In genomic region chr14:24198845-24199524, GRCh38 we compare ENCODE assay signal across 1 cellular context.
TF ChIP-seq lines count a peak whose summit lies in the region.

No MANE protein-coding gene starts in this region.

TF ChIP-seq in HEK293, 187 proteins besides CTCF, POLR2A, EP300 and RAD21 (continued from another document):
- peak; percentile 46; the same call in 1 of the 2 replicates for TF ChIP-seq ZNF18 (tag by site-specific recombination; IDR thresholded peaks at IDR 0.05)
- no peak for TF ChIP-seq ZBTB21 (tag by site-specific recombination; IDR thresholded peaks at IDR 0.05)
- TF ChIP-seq ZNF645 (tag by site-specific recombination; IDR thresholded peaks at IDR 0.05), result no peak
- TF ChIP-seq ZNF473 (tag by site-specific recombination; IDR thresholded peaks at IDR 0.05), result no peak
- no peak for TF ChIP-seq ZNF146 (tag by site-specific recombination; IDR thresholded peaks at IDR 0.05)
- TF ChIP-seq ZNF274 (IDR thresholded peaks at IDR 0.05; ENCODE audit: low read length), result no peak
- TF ChIP-seq ZNF274 (tag by site-specific recombination; IDR thresholded peaks at IDR 0.05; ENCODE audit: borderline replicate concordance), result peak; percentile 62; the same call in 1 of the 2 replicates
- TF ChIP-seq ZNF335 (tag by site-specific recombination; conservative IDR thresholded peaks at IDR 0.05), result no peak
- TF ChIP-seq ZFHX2 (tag by site-specific recombination; conservative IDR thresholded peaks at IDR 0.05), result peak; percentile 61
- TF ChIP-seq EGR2 (tag by site-specific recombination; IDR thresholded peaks at IDR 0.05; ENCODE audit: low read depth), result peak; percentile 60
- no peak for TF ChIP-seq ZNF140 (tag by site-specific recombination; IDR thresholded peaks at IDR 0.05)
- no peak for TF ChIP-seq ZNF623 (tag by site-specific recombination; IDR thresholded peaks at IDR 0.05)
- no peak for TF ChIP-seq ZNF777 (tag by site-specific recombination; IDR thresholded peaks at IDR 0.05; ENCODE audit: borderline replicate concordance)
- no peak for TF ChIP-seq ZSCAN5A (tag by site-specific recombination; IDR thresholded peaks at IDR 0.05)
- TF ChIP-seq HOXD13 (CRISPR knock-in tag; IDR thresholded peaks at IDR 0.05; ENCODE audit: borderline replicate concordance), result no peak
- TF ChIP-seq ZNF239 (tag by site-specific recombination; IDR thresholded peaks at IDR 0.05), result no peak
- TF ChIP-seq ZFP37 (tag by site-specific recombination; IDR thresholded peaks at IDR 0.05), result no peak
- no peak for TF ChIP-seq TSHZ1 (tag by site-specific recombination; IDR thresholded peaks at IDR 0.05; ENCODE audit: borderline replicate concordance)
- TF ChIP-seq ZNF302 (tag by site-specific recombination; IDR thresholded peaks at IDR 0.05; ENCODE audit: low read depth), result no peak
- no peak for TF ChIP-seq ZNF423 (tag by site-specific recombination; IDR thresholded peaks at IDR 0.05)
- no peak for TF ChIP-seq ZNF704 (tag by site-specific recombination; IDR thresholded peaks at IDR 0.05)
- no peak for TF ChIP-seq ZNF560 (tag by site-specific recombination; IDR thresholded peaks at IDR 0.05; ENCODE audit: borderline replicate concordance)
- TF ChIP-seq ZNF114 (tag by site-specific recombination; IDR thresholded peaks at IDR 0.05), result no peak
- TF ChIP-seq PBX3 (CRISPR knock-in tag; IDR thresholded peaks at IDR 0.05), result no peak
- no peak for TF ChIP-seq OSR2 (tag by site-specific recombination; IDR thresholded peaks at IDR 0.05)
- no peak for TF ChIP-seq FEZF1 (tag by site-specific recombination; IDR thresholded peaks at IDR 0.05)
- TF ChIP-seq PRDM6 (tag by site-specific recombination; IDR thresholded peaks at IDR 0.05), result no peak
- TF ChIP-seq BCL11A (tag by site-specific recombination; IDR thresholded peaks at IDR 0.05; ENCODE audit: low read depth), result no peak
- no peak for TF ChIP-seq ZNF639 (tag by site-specific recombination; IDR thresholded peaks at IDR 0.05)
- TF ChIP-seq ZNF362 (tag by site-specific recombination; IDR thresholded peaks at IDR 0.05), result no peak
- no peak for TF ChIP-seq ELK4 (IDR thresholded peaks at IDR 0.05; ENCODE audit: borderline replicate concordance, low read depth, low read length)
- TF ChIP-seq BCL11B (tag by site-specific recombination; IDR thresholded peaks at IDR 0.05; ENCODE audit: low read depth), result no peak
TF ChIP-seq in HEK293: peak in this region for 5.
